Comparison of ENCODE assay signal across 10 cellular contexts in genomic region chr1:35555212-35555584, GRCh38. TPM values are rescaled to one million over a fixed set of nuclear protein-coding genes. Genes with fewer than 3 reads are reported as not detected.
DNase-seq lines count a peak whose midpoint lies in the region; ATAC-seq and TF ChIP-seq lines count a peak whose summit lies in the region.
"Had no signal": no experiment of that assay in that cellular context is flagged by ENCODE, and none has a peak within 500 bp of the region (broad histone marks: within the 10 kb centered on the region; RNA-seq: fewer than 3 reads in every experiment).

No MANE protein-coding gene starts in this region.

- H3K27me3 Mint-ChIP-seq in activated naive CD4-positive, alpha-beta T cell treated with anti-CD3 and anti-CD28 coated beads, Interleukin-2, amount 50 U/mL, for 24 hours = no peaks in the 10 kb centered on the region
- no peaks in the 10 kb centered on the region for H3K27me3 Mint-ChIP-seq in activated naive CD8-positive, alpha-beta T cell treated with anti-CD3 and anti-CD28 coated beads, Interleukin-2, amount 10 ng/mL, durations not matched to agents 7 days and 5 days

- POLR2A ChIA-PET in activated naive CD8-positive, alpha-beta T cell treated with anti-CD3 and anti-CD28 coated beads, Interleukin-2, amount 10 ng/mL, durations not matched to agents 7 days and 5 days (lab: Charles Lee) = interaction anchor here (0.7 kb wide), 1 partner anchor 15 kb away, joined by 3 read pairs; no protein-coding TSS in a partner anchor

- H3K4me3 ChIP-seq in left lung (no peak overlapping the region), upper lobe of left lung (no peak overlapping the region)

- H3K27ac ChIP-seq in left lung (peak overlapping the region; percentile 37 to 99), upper lobe of left lung (peak overlapping the region in 3 of 4 donors; percentile 12 to 98 (median 95))

- peaks cover 0 to 40% of the 10 kb centered on the region in 2 donors for H3K36me3 ChIP-seq in left lung
- peaks cover 0 to 35% (median 22%) of the 10 kb centered on the region in 4 donors for H3K36me3 ChIP-seq in upper lobe of left lung

- TF ChIP-seq POLR2A in upper lobe of left lung (IDR thresholded peaks at IDR 0.05) = no peak

- intact Hi-C loops in left lung (cut with DNase I) = no loop called here

- no peak overlapping the region for H3K27ac Mint-ChIP-seq in activated naive CD4-positive, alpha-beta T cell treated with anti-CD3 and anti-CD28 coated beads, Interleukin-2, amount 50 U/mL, for 24 hours
- H3K27ac Mint-ChIP-seq in activated naive CD8-positive, alpha-beta T cell treated with anti-CD3 and anti-CD28 coated beads, Interleukin-2, amount 10 ng/mL, durations not matched to agents 7 days and 5 days = no peak overlapping the region

- no peak for TF ChIP-seq EP300 in upper lobe of left lung (IDR thresholded peaks at IDR 0.05)

- in situ Hi-C loops in G401 (cut with HindIII; ENCODE audit: low sequenced_read_pairs) = no loop called here

- ATAC-seq in activated naive CD8-positive, alpha-beta T cell treated with anti-CD3 and anti-CD28 coated beads, Interleukin-2, amount 10 ng/mL, durations not matched to agents 7 days and 5 days (ENCODE audit: low read depth) = no peak
- no peak for ATAC-seq in left lung
- ATAC-seq in upper lobe of left lung (ENCODE audit: low FRiP score in 2 of 2) = no peak
- ATAC-seq in HG03025 (IDR thresholded peaks at IDR 0.05; ENCODE audit: low FRiP score, unreplicated experiment) = no peak
- ATAC-seq in HG02973 (IDR thresholded peaks at IDR 0.05; ENCODE audit: unreplicated experiment) = no peak

- no peak for DNase-seq in activated naive CD4-positive, alpha-beta T cell treated with Interleukin-2 at 50 U/mL for 16 hours
- DNase-seq in activated naive CD8-positive, alpha-beta T cell treated with anti-CD3 and anti-CD28 coated beads, Interleukin-2, amount 10 ng/mL, durations not matched to agents 7 days and 5 days = no peak
- DNase-seq in left lung (no peak), upper lobe of left lung (no peak), G401 (ENCODE audit: low spot score) (no peak)
- DNase-seq: erythroblast had no signal

- 62 to 70% methylated on average over 4 of the region's 4 CpGs for WGBS in upper lobe of left lung, 2 donors

- H3K4me1 Mint-ChIP-seq in activated naive CD4-positive, alpha-beta T cell treated with anti-CD3 and anti-CD28 coated beads, Interleukin-2, amount 50 U/mL, for 24 hours = peaks cover 59% of the 10 kb centered on the region
- peaks cover 31% of the 10 kb centered on the region for H3K4me1 Mint-ChIP-seq in activated naive CD8-positive, alpha-beta T cell treated with anti-CD3 and anti-CD28 coated beads, Interleukin-2, amount 10 ng/mL, durations not matched to agents 7 days and 5 days

- peaks cover 8% of the 10 kb centered on the region for H3K36me3 Mint-ChIP-seq in activated naive CD4-positive, alpha-beta T cell treated with anti-CD3 and anti-CD28 coated beads, Interleukin-2, amount 50 U/mL, for 24 hours
- H3K36me3 Mint-ChIP-seq in activated naive CD8-positive, alpha-beta T cell treated with anti-CD3 and anti-CD28 coated beads, Interleukin-2, amount 10 ng/mL, durations not matched to agents 7 days and 5 days = peaks cover 20% of the 10 kb centered on the region

- peaks cover 18 to 62% of the 10 kb centered on the region in 2 donors for H3K4me1 ChIP-seq in left lung
- H3K4me1 ChIP-seq in upper lobe of left lung = peaks cover 38 to 54% (median 44%) of the 10 kb centered on the region in 4 donors

- H3K9me3 ChIP-seq in left lung (no peaks in the 10 kb centered on the region), upper lobe of left lung (no peaks in the 10 kb centered on the region)

- no peaks in the 10 kb centered on the region for H3K9me3 Mint-ChIP-seq in activated naive CD4-positive, alpha-beta T cell treated with anti-CD3 and anti-CD28 coated beads, Interleukin-2, amount 50 U/mL, for 24 hours
- H3K9me3 Mint-ChIP-seq in activated naive CD8-positive, alpha-beta T cell treated with anti-CD3 and anti-CD28 coated beads, Interleukin-2, amount 10 ng/mL, durations not matched to agents 7 days and 5 days = no peaks in the 10 kb centered on the region

- TF ChIP-seq CTCF in left lung (IDR thresholded peaks at IDR 0.05) = no peak
- TF ChIP-seq CTCF in upper lobe of left lung (IDR thresholded peaks at IDR 0.05) = no peak

- H3K4me3 Mint-ChIP-seq in activated naive CD4-positive, alpha-beta T cell treated with anti-CD3 and anti-CD28 coated beads, Interleukin-2, amount 50 U/mL, for 24 hours = peak overlapping the region; percentile 94
- H3K4me3 Mint-ChIP-seq in activated naive CD8-positive, alpha-beta T cell treated with anti-CD3 and anti-CD28 coated beads, Interleukin-2, amount 10 ng/mL, durations not matched to agents 7 days and 5 days = peak overlapping the region; percentile 92

- H3K27me3 ChIP-seq in left lung (no peaks in the 10 kb centered on the region), upper lobe of left lung (no peaks in the 10 kb centered on the region)

RNA-seq across cellular contexts. Expression of gene KIAA0319L, which starts 2.0 kb away (rescaled TPM):
- 10 to 100 TPM; 49.8 to 51.8 TPM for total RNA-seq in activated naive CD8-positive, alpha-beta T cell treated with anti-CD3 and anti-CD28 coated beads, Interleukin-2, amount 10 ng/mL, durations not matched to agents 7 days and 5 days
- total RNA-seq in left lung (10 to 100 TPM; 76.5 to 91.4 TPM), upper lobe of left lung (100 to 1,000 TPM in 4 of 6 donors, 10 to 100 TPM in 2; 68.1 to 140 (median 107) TPM)
- 25.5 and 31.1 TPM in 2 replicates for total RNA-seq in G401 (2014; rRNA removed; shearing (Covaris generic))

RNA-seq across cellular contexts. Expression of gene NCDN, which starts 2.4 kb away (rescaled TPM):
- 10 to 100 TPM; 21.5 to 23.2 TPM for total RNA-seq in activated naive CD8-positive, alpha-beta T cell treated with anti-CD3 and anti-CD28 coated beads, Interleukin-2, amount 10 ng/mL, durations not matched to agents 7 days and 5 days
- 10 to 100 TPM; 23.3 to 42.1 TPM for total RNA-seq in left lung
- total RNA-seq in upper lobe of left lung = 10 to 100 TPM; 12.6 to 34.2 (median 21.5) TPM
- 19.2 and 28.3 TPM in 2 replicates for total RNA-seq in G401 (2014; rRNA removed; shearing (Covaris generic))

RNA-seq across cellular contexts. Expression of gene TFAP2E, which starts 17.9 kb away (rescaled TPM):
- total RNA-seq in activated naive CD8-positive, alpha-beta T cell treated with anti-CD3 and anti-CD28 coated beads, Interleukin-2, amount 10 ng/mL, durations not matched to agents 7 days and 5 days = 1 to 10 TPM; 1.2 to 1.8 TPM
- total RNA-seq in left lung = 1 to 10 TPM; 1.3 to 1.8 TPM
- 1 to 10 TPM; 1.1 to 7.3 (median 2.0) TPM for total RNA-seq in upper lobe of left lung
- total RNA-seq in G401 (2014; rRNA removed; shearing (Covaris generic)) = not detected in 2 replicates
- total RNA-seq: H4 had no signal
